ENCODE assay signal across 34 cellular contexts in the genomic region with DNA sequence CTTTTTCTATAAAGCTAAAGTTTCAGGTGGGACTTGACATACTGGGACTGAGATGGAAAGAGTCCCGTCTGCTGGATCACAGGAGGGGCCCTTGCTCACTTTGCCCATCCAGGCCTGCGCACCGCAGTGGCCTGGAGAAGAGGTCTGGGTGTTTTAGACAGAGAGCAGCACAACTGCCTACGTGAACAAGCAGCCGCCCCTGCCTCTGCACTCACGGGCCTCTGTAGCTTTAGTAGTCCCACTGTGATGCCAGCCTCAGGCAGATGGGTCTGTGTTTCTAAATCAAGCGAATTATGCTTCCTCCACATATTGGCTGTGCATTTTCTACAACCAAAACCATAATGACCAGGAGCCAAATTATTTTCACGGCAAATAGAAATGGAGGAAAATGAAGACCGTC.
"Had no signal": no experiment of that assay in that cellular context is flagged by ENCODE, and none has a peak within 500 bp of the region (broad histone marks: within the 10 kb centered on the region; RNA-seq: fewer than 3 reads in every experiment).

No MANE protein-coding gene starts in this region.

- H3K27me3 ChIP-seq: MG63 had no signal

- H3K9me3 ChIP-seq: MG63 had no signal

- DNase-seq: Karpas-422, Kasumi-1, MG63, MM.1S, MV-4-11, NCI-H1048, NCI-H1092, NCI-H1092 treated with DMSO at 0.1 percent for 48 hours, NCI-H1105, NCI-H1105 treated with DMSO at 0.1 percent for 48 hours, NCI-H1417, NCI-H1417 treated with DMSO at 0.1 percent for 48 hours, NCI-H1436, NCI-H1436 treated with DMSO at 0.1 percent for 48 hours, NCI-H146, NCI-H1694, NCI-H1694 treated with DMSO at 0.1 percent for 48 hours, NCI-H187, NCI-H187 treated with DMSO at 0.1 percent for 48 hours, NCI-H1930, NCI-H2029, NCI-H2029 treated with DMSO at 0.1 percent for 48 hours, NCI-H2081, NCI-H2081 treated with DMSO at 0.1 percent for 48 hours, NCI-H2107, NCI-H2171, NCI-H2171 treated with DMSO at 0.1 percent for 48 hours, NCI-H2227 treated with DMSO at 0.1 percent for 48 hours, NCI-H226, NCI-H345, NCI-H446, NCI-H446 treated with DMSO at 0.1 percent for 48 hours, NCI-H510A, NCI-H510A treated with DMSO at 0.1 percent for 48 hours had no signal

- H3K36me3 ChIP-seq: MG63 had no signal

- H3K4me3 ChIP-seq: MG63 had no signal
